8 cellular contexts compared by ENCODE assay signal in the genomic region with DNA sequence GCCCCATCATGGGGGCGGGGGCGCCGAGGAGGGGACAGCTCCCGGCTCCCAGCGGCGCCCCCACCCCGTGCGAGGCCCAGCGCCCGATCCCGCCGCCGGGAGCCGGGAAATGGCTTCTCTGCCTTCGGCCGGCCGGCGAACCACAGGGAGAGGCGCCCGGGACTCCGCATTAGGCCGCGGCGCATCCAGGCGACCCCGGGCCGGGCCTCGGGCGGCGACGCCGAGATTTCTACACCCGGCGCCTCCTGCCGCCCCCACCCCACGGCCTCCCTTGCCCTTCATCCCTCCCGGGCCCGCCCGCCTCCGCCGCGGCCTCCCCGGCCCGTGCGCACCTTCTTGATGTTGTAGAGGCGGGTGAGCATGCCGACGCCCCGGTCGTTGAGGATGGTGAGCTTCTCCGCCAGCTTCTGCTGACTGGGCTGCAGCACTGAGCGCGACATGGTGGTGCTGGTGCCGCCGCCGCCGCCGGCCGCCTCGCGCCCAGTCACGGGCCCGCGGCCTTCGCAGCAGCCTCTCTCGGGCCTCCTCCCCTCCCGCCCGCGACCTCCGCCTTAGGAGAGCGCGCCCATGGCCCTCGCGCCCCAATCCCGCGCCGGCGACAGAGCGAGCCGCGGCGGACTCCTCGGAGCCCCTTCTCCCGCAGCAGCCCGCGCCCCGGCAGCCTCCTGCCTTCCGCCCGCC.
A peak's percentile ranks its signal among the peaks of the same experiment; 100 is the strongest.
DNase-seq lines count a peak whose midpoint lies in the region; ATAC-seq and TF ChIP-seq lines count a peak whose summit lies in the region.

No MANE protein-coding gene starts in this region.

- H3K4me1 ChIP-seq in RWPE2 (ENCODE audit: insufficient read depth, poor library complexity, severe bottlenecking) = peaks cover 23% of the 10 kb centered on the region

- ATAC-seq in GM18517 (IDR thresholded peaks at IDR 0.05; ENCODE audit: unreplicated experiment) (peak; percentile 29), HG02973 (IDR thresholded peaks at IDR 0.05; ENCODE audit: unreplicated experiment) (peak; percentile 36), RWPE2 (ENCODE audit: low read depth) (peak; percentile 37)

- in situ Hi-C loops in astrocyte of the spinal cord (cut with HindIII; ENCODE audit: low sequenced_read_pairs) = no loop called here

- H3K4me3 ChIP-seq in RWPE2 (ENCODE audit: severe bottlenecking) (peak overlapping the region; percentile 92), astrocyte of the spinal cord (ENCODE audit: low read depth, low read length) (peak overlapping the region; percentile 82), iPS-11a (ENCODE audit: low read depth, low read length) (peak overlapping the region; percentile 60), skeletal muscle cell (ENCODE audit: low read depth, low read length) (peak overlapping the region; percentile 85)

- H3K9me3 ChIP-seq in RWPE2 (ENCODE audit: severe bottlenecking) = no peaks in the 10 kb centered on the region

- no peaks in the 10 kb centered on the region for H3K27me3 ChIP-seq in RWPE2 (ENCODE audit: insufficient read depth, poor library complexity, severe bottlenecking)

- H3K36me3 ChIP-seq in RWPE2 (ENCODE audit: low read depth) = 0 out of 2 replicates have a peak, but pooled peaks cover 3% of the 10 kb centered on the region

- peak; percentile 29 for DNase-seq in AG08396 (ENCODE audit: low spot score)
- peak; percentile 52 for DNase-seq in RWPE2 (ENCODE audit: low spot score)
- no peak for DNase-seq in astrocyte of the spinal cord (ENCODE audit: low read depth, low spot score)
- DNase-seq in skeletal muscle cell (ENCODE audit: low read depth) = peak; percentile 4
- no peak for DNase-seq in NCI-H2107 (lab: John Stamatoyannopoulos, UW)

- peak overlapping the region; percentile 91 for H3K27ac ChIP-seq in RWPE2 (ENCODE audit: poor library complexity, severe bottlenecking)

- no peak for TF ChIP-seq CTCF in RWPE2 (IDR thresholded peaks at IDR 0.05; ENCODE audit: poor library complexity, severe bottlenecking)
- no peak for TF ChIP-seq CTCF in astrocyte of the spinal cord (IDR thresholded peaks at IDR 0.05; ENCODE audit: low read depth, low read length)

Comparison
In these comparisons a context has a peak if more than half of its experiments do, and no peak if none do; other contexts are left out.
1. DNase-seq: peak in AG08396 (single experiment), RWPE2 (single experiment) and skeletal muscle cell (single experiment); none in astrocyte of the spinal cord (single experiment) and NCI-H2107 (single experiment).
2. Peak in every context shown above with its lines, with median percentiles within 50 percentile points of each other: ATAC-seq and H3K4me3 ChIP-seq.